Comparison of ENCODE assay signal across 2 cellular contexts in genomic region chr6:111072801-111073360, GRCh38.
TF ChIP-seq lines count a peak whose summit lies in the region.

No MANE protein-coding gene starts in this region.

TF ChIP-seq in A549, 52 proteins besides CTCF, POLR2A, EP300 and RAD21:
- TF ChIP-seq USF2 (IDR thresholded peaks at IDR 0.05) (no peak), HEYL (CRISPR knock-in tag; IDR thresholded peaks at IDR 0.05) (no peak), CEBPB (IDR thresholded peaks at IDR 0.05) (no peak), NFE2L2 (conservative IDR thresholded peaks at IDR 0.05; ENCODE audit: low read length) (no peak), MAFK (IDR thresholded peaks at IDR 0.05; ENCODE audit: partially characterized antibody) (peak; percentile 52), NR3C1 (IDR thresholded peaks at IDR 0.05) (no peak)

TF ChIP-seq in K562, 482 proteins besides CTCF, POLR2A, EP300 and RAD21:
- TF ChIP-seq SRSF7 (optimal IDR thresholded peaks at IDR 0.05; ENCODE audit: low read depth, low read length), result no peak
- TF ChIP-seq HES1 (IDR thresholded peaks at IDR 0.05; ENCODE audit: low read depth), result no peak
- TF ChIP-seq ZNF316 (IDR thresholded peaks at IDR 0.05), result peak; percentile 57; the same call in 1 of the 2 replicates
- no peak for TF ChIP-seq MTA3 (IDR thresholded peaks at IDR 0.05; ENCODE audit: borderline replicate concordance)
- no peak for TF ChIP-seq ELF2 (CRISPR knock-in tag; IDR thresholded peaks at IDR 0.05)
- peak; percentile 41 for TF ChIP-seq MAFG (tag; conservative IDR thresholded peaks at IDR 0.05)
- no peak for TF ChIP-seq ZNF785 (CRISPR knock-in tag; IDR thresholded peaks at IDR 0.05)
- no peak for TF ChIP-seq ZNF76 (CRISPR knock-in tag; IDR thresholded peaks at IDR 0.05; ENCODE audit: borderline replicate concordance)
- no peak for TF ChIP-seq ZNF699 (CRISPR knock-in tag; IDR thresholded peaks at IDR 0.05; ENCODE audit: insufficient replicate concordance)
- no peak for TF ChIP-seq USF2 (CRISPR knock-in tag; IDR thresholded peaks at IDR 0.05)
- no peak for TF ChIP-seq SMAD1 (IDR thresholded peaks at IDR 0.05; ENCODE audit: low read depth, low read length, partially characterized antibody)
- TF ChIP-seq C11orf30 (IDR thresholded peaks at IDR 0.05; ENCODE audit: low read depth), result peak; percentile 48; the same call in 1 of the 2 replicates
- no peak for TF ChIP-seq BRCA1 (IDR thresholded peaks at IDR 0.05)
- no peak for TF ChIP-seq BRCA1 (CRISPR knock-in tag; IDR thresholded peaks at IDR 0.05)
- no peak for TF ChIP-seq CREB3L1 (IDR thresholded peaks at IDR 0.05; ENCODE audit: borderline replicate concordance, low read depth)
- TF ChIP-seq NKRF (IDR thresholded peaks at IDR 0.05; ENCODE audit: borderline replicate concordance), result no peak
- TF ChIP-seq MTF1 (CRISPR knock-in tag; IDR thresholded peaks at IDR 0.05; ENCODE audit: borderline replicate concordance), result no peak
- no peak for TF ChIP-seq SRSF3 (IDR thresholded peaks at IDR 0.05; ENCODE audit: insufficient read depth, low read length)
TF ChIP-seq in K562: peak in this region for 3.
